ENCODE assay signal across 8 cellular contexts in the genomic region with DNA sequence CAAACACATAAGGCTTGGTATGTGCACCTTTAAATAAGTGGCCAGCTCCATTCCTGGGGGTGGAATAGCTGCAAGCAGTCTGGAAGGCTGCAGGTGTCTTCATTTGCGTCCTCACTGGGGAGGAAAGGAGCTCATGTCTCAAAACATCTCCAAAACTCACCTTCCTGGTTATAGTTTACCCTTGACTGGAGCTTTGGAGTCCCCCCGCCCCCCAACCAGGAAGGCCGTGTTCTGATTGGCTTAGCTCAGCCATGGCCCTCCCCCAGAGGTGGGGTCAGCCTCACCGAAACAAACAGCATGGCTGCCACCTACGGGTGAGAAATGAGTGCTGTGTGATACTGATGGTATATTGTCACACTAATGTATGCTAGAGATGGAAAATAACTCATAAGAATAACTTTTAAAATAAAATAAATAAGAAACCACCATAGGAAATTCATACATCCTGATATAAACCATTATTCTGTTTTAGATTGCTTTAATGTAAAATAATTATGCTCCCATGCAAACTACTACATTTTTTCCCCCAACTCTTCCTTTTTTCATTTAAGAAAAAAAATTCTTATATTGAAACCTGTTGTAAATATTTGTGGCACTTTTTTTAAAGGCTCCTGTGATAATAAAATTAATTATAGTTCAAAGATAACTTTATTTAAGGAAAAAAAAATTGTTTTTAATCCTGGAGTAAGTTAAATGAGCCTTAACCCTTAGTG.
A peak's percentile ranks its signal among the peaks of the same experiment; 100 is the strongest.
DNase-seq lines count a peak whose midpoint lies in the region; ATAC-seq and TF ChIP-seq lines count a peak whose summit lies in the region.

No MANE protein-coding gene starts in this region.

- H3K27me3 ChIP-seq in HAP-1 (ENCODE audit: low read depth): no peaks in the 10 kb centered on the region
- H3K27me3 ChIP-seq in parathyroid adenoma (ENCODE audit: control insufficient read depth, insufficient read depth, low read length): no peaks in the 10 kb centered on the region

- no peak overlapping the region for H3K9ac ChIP-seq in parathyroid adenoma

- no peaks in the 10 kb centered on the region for H3K79me2 ChIP-seq in parathyroid adenoma

- peak; percentile 75 for TF ChIP-seq CTCF in epithelial cell of proximal tubule (conservative IDR thresholded peaks at IDR 0.05; ENCODE audit: low read depth, low read length)
- TF ChIP-seq CTCF in parathyroid adenoma (IDR thresholded peaks at IDR 0.05): peak; percentile 12

- H2AFZ ChIP-seq in parathyroid adenoma: no peak overlapping the region

- H3K36me3 ChIP-seq in HAP-1 (replicated peaks): no peaks in the 10 kb centered on the region
- H3K36me3 ChIP-seq in parathyroid adenoma (ENCODE audit: control insufficient read depth, insufficient read depth, low read length): no peaks in the 10 kb centered on the region

- H3K27ac ChIP-seq in parathyroid adenoma: no peak overlapping the region

- in situ Hi-C loops in HAP-1 (cut with MboI; ENCODE audit: low sequenced_read_pairs): loop anchor here (10.0 kb wide), 1 partner anchor 125 kb away; no protein-coding TSS in a partner anchor

- intact Hi-C loops in Right ventricle myocardium superior (cut with DNase I) (no loop called here), cardiac septum (cut with DNase I) (no loop called here)

- H3K4me2 ChIP-seq in parathyroid adenoma (ENCODE audit: low read length): no peak overlapping the region

- H3K4me1 ChIP-seq in HAP-1 (0 out of 2 replicates have a peak, but pooled peaks cover 3% of the 10 kb centered on the region), parathyroid adenoma (no peaks in the 10 kb centered on the region)

- DNase-seq in Right ventricle myocardium superior (peak; percentile 57), cardiac septum (ENCODE audit: low spot score) (no peak), HAP-1 (ENCODE audit: low spot score in 2 of 2) (peak; percentile 78 to 93), Kasumi-1 (lab: John Stamatoyannopoulos, UW) (peak; percentile 8 to 18), SW 1271 (lab: John Stamatoyannopoulos, UW) (peak; percentile 25 to 45), epithelial cell of proximal tubule (ENCODE audit: low read depth) (peak; percentile 15), DMS79 treated with DMSO at 0.1 percent for 48 hours (lab: John Stamatoyannopoulos, UW) (no peak)

- H3K9me3 ChIP-seq in HAP-1 (no peaks in the 10 kb centered on the region), parathyroid adenoma (ENCODE audit: control insufficient read depth, low read length) (no peaks in the 10 kb centered on the region)

- H3K4me3 ChIP-seq in HAP-1: no peak overlapping the region
- H3K4me3 ChIP-seq in epithelial cell of proximal tubule (ENCODE audit: low read depth, low read length): peak overlapping the region; percentile 29
- no peak overlapping the region for H3K4me3 ChIP-seq in parathyroid adenoma (ENCODE audit: low read depth, low read length)

- peak; percentile 59 for ATAC-seq in Right ventricle myocardium superior (ENCODE audit: poor library complexity)

Comparison
In these comparisons a context has a peak if more than half of its experiments do, and no peak if none do; other contexts are left out.
1. DNase-seq: peak in Right ventricle myocardium superior (single experiment), HAP-1 (2 of 2), Kasumi-1 (2 of 2), SW 1271 (2 of 2) and epithelial cell of proximal tubule (single experiment); none in cardiac septum (single experiment) and DMS79 treated with DMSO at 0.1 percent for 48 hours (single experiment).